ENCODE assay signal across 8 cellular contexts in genomic region chr12:96720363-96720705, GRCh38.
A peak's percentile ranks its signal among the peaks of the same experiment; 100 is the strongest.
DNase-seq lines count a peak whose midpoint lies in the region; ATAC-seq and TF ChIP-seq lines count a peak whose summit lies in the region.

No MANE protein-coding gene starts in this region.

- no peak for TF ChIP-seq CTCF in DOHH2 (IDR thresholded peaks at IDR 0.05; ENCODE audit: low read depth, low read length, poor library complexity, severe bottlenecking)
- TF ChIP-seq CTCF in SU-DHL-6 (IDR thresholded peaks at IDR 0.05; ENCODE audit: insufficient read depth, low read length, poor library complexity, severe bottlenecking), result no peak
- TF ChIP-seq CTCF in parathyroid adenoma (IDR thresholded peaks at IDR 0.05), result no peak

- peak overlapping the region; percentile 96 to 97 for H3K27ac Mint-ChIP-seq in effector memory CD8-positive, alpha-beta T cell

- 64 to 65% methylated on average over 9 of the region's 9 CpGs for WGBS in aorta, 2 donors

- H3K9me3 ChIP-seq in DOHH2 (ENCODE audit: control insufficient read depth, insufficient read depth, low read length), result no peaks in the 10 kb centered on the region
- no peaks in the 10 kb centered on the region for H3K9me3 ChIP-seq in SU-DHL-6 (ENCODE audit: insufficient read depth, low read length)
- no peaks in the 10 kb centered on the region for H3K9me3 ChIP-seq in parathyroid adenoma (ENCODE audit: control insufficient read depth, low read length)
- no peaks in the 10 kb centered on the region for H3K9me3 ChIP-seq in aorta (ENCODE audit: control insufficient read depth, low read length)

- no peaks in the 10 kb centered on the region for H3K79me2 ChIP-seq in DOHH2 (ENCODE audit: control insufficient read depth, low read length)
- no peaks in the 10 kb centered on the region for H3K79me2 ChIP-seq in SU-DHL-6 (ENCODE audit: insufficient read depth, low read length)
- no peaks in the 10 kb centered on the region for H3K79me2 ChIP-seq in parathyroid adenoma

- peak; percentile 72 for ATAC-seq in GM21360 (IDR thresholded peaks at IDR 0.05; ENCODE audit: unreplicated experiment)
- ATAC-seq in HG03520 (IDR thresholded peaks at IDR 0.05; ENCODE audit: unreplicated experiment), result peak; percentile 52
- ATAC-seq in effector memory CD8-positive, alpha-beta T cell (replicated peaks), result peak; percentile 71
- no peak for ATAC-seq in aorta (ENCODE audit: low FRiP score)

- peak in 2 of 3 experiments; percentile 4 to 18 for DNase-seq in effector memory CD8-positive, alpha-beta T cell
- DNase-seq in glomerular visceral epithelial cell (ENCODE audit: extremely low spot score) (no peak), aorta (no peak)

- peak overlapping the region; percentile 44 for H3K4me2 ChIP-seq in DOHH2 (ENCODE audit: low read length)
- H3K4me2 ChIP-seq in SU-DHL-6 (ENCODE audit: low read depth, low read length, poor library complexity, severe bottlenecking), result peak overlapping the region; percentile 31
- peak overlapping the region; percentile 69 for H3K4me2 ChIP-seq in parathyroid adenoma (ENCODE audit: low read length)

- H4K20me1 ChIP-seq in DOHH2 (ENCODE audit: control insufficient read depth, insufficient read depth, low read depth, low read length), result no peaks in the 10 kb centered on the region
- H4K20me1 ChIP-seq in SU-DHL-6 (ENCODE audit: low read depth, low read length), result no peaks in the 10 kb centered on the region

- peaks cover 5 to 6% of the 10 kb centered on the region in 2 donors for H3K4me1 Mint-ChIP-seq in effector memory CD8-positive, alpha-beta T cell (ENCODE audit: low read depth in 2 of 2)

- no peak overlapping the region for H3K9ac ChIP-seq in SU-DHL-6 (ENCODE audit: low read length)
- H3K9ac ChIP-seq in parathyroid adenoma, result no peak overlapping the region

- peaks cover 4% of the 10 kb centered on the region for H3K36me3 Mint-ChIP-seq in effector memory CD8-positive, alpha-beta T cell (ENCODE audit: insufficient read depth)

- H3K36me3 ChIP-seq in DOHH2 (ENCODE audit: control insufficient read depth, low read length) (no peaks in the 10 kb centered on the region), SU-DHL-6 (ENCODE audit: low read length) (no peaks in the 10 kb centered on the region), parathyroid adenoma (ENCODE audit: control insufficient read depth, insufficient read depth, low read length) (no peaks in the 10 kb centered on the region), aorta (ENCODE audit: control insufficient read depth in 1 of 2, insufficient read depth in 2 of 2, low read length in 1 of 2) (no peaks in the 10 kb centered on the region)

- H3K4me1 ChIP-seq in DOHH2 (ENCODE audit: control insufficient read depth, low read length), result no peaks in the 10 kb centered on the region
- no peaks in the 10 kb centered on the region for H3K4me1 ChIP-seq in parathyroid adenoma
- no peaks in the 10 kb centered on the region for H3K4me1 ChIP-seq in aorta (ENCODE audit: control insufficient read depth in 1 of 2, insufficient read depth in 2 of 2, low read length in 2 of 2)

- H3K4me3 ChIP-seq in DOHH2 (ENCODE audit: low read length) (peak overlapping the region; percentile 32), SU-DHL-6 (ENCODE audit: insufficient read depth, low read length, poor library complexity, severe bottlenecking) (no peak overlapping the region), parathyroid adenoma (ENCODE audit: low read depth, low read length) (peak overlapping the region; percentile 59), aorta (ENCODE audit: low read length in 2 of 2) (no peak overlapping the region)

- H3F3A ChIP-seq in DOHH2 (ENCODE audit: control insufficient read depth, insufficient read depth), result no peaks in the 10 kb centered on the region
- H3F3A ChIP-seq in SU-DHL-6 (ENCODE audit: insufficient read depth), result no peaks in the 10 kb centered on the region

- H3K9me2 ChIP-seq in DOHH2 (replicated peaks; ENCODE audit: control insufficient read depth, low read length) (no peaks in the 10 kb centered on the region), SU-DHL-6 (replicated peaks; ENCODE audit: insufficient read depth, low read length) (no peaks in the 10 kb centered on the region)

- intact Hi-C loops in aorta (cut with DNase I), result no loop called here

- no peak overlapping the region for H2AFZ ChIP-seq in SU-DHL-6 (ENCODE audit: low read depth, low read length, severe bottlenecking)
- H2AFZ ChIP-seq in parathyroid adenoma, result peak overlapping the region; percentile 46

- H3K27ac ChIP-seq in DOHH2 (ENCODE audit: low read depth, low read length) (no peak overlapping the region), SU-DHL-6 (ENCODE audit: low read depth, low read length) (no peak overlapping the region), parathyroid adenoma (no peak overlapping the region), aorta (ENCODE audit: low read depth in 1 of 2, low read length in 2 of 2) (no peak overlapping the region)

- H3K9me3 Mint-ChIP-seq in effector memory CD8-positive, alpha-beta T cell, result no peaks in the 10 kb centered on the region

- peak overlapping the region; percentile 89 to 90 for H3K4me3 Mint-ChIP-seq in effector memory CD8-positive, alpha-beta T cell

- H3K27me3 ChIP-seq in DOHH2 (ENCODE audit: control insufficient read depth, low read length) (no peaks in the 10 kb centered on the region), SU-DHL-6 (ENCODE audit: low read length) (no peaks in the 10 kb centered on the region), parathyroid adenoma (ENCODE audit: control insufficient read depth, insufficient read depth, low read length) (no peaks in the 10 kb centered on the region), aorta (ENCODE audit: control insufficient read depth in 1 of 2, insufficient read depth in 2 of 2, low read length in 1 of 2) (no peaks in the 10 kb centered on the region)

- no peaks in the 10 kb centered on the region for H3K27me3 Mint-ChIP-seq in effector memory CD8-positive, alpha-beta T cell

Comparison
In these comparisons a context has a peak if more than half of its experiments do, and no peak if none do; other contexts are left out.
1. H3K4me3 ChIP-seq: peak in DOHH2 (single experiment) and parathyroid adenoma (single experiment); none in SU-DHL-6 (single experiment) and aorta (0 of 2).
2. DNase-seq: peak in effector memory CD8-positive, alpha-beta T cell (2 of 3); none in glomerular visceral epithelial cell (single experiment) and aorta (0 of 2).
3. Peak in every context shown above with its lines, with median percentiles within 50 percentile points of each other: H3K4me2 ChIP-seq.